ENCODE assay signal across 12 cellular contexts in genomic region chr1:23854568-23854967, GRCh38. TPM values are rescaled to one million over a fixed set of nuclear protein-coding genes. Genes with fewer than 3 reads are reported as not detected.
DNase-seq lines count a peak whose midpoint lies in the region; ATAC-seq, FAIRE-seq and TF ChIP-seq lines count a peak whose summit lies in the region.
"Had no signal": no experiment of that assay in that cellular context is flagged by ENCODE, and none has a peak within 500 bp of the region (broad histone marks: within the 10 kb centered on the region; RNA-seq: fewer than 3 reads in every experiment).

No MANE protein-coding gene starts in this region.

- no peak overlapping the region for H3K27ac ChIP-seq in right atrium auricular region
- no peak overlapping the region for H3K27ac ChIP-seq in psoas muscle
- H3K27ac ChIP-seq in spleen, result no peak overlapping the region

- 18 to 27% (median 24%) methylated on average over 2 of the region's 2 CpGs for WGBS in psoas muscle, 3 donors
- 35 to 55% (median 46%) methylated on average over 2 of the region's 2 CpGs for WGBS in spleen, 5 donors

- ATAC-seq in Right ventricle myocardium superior (ENCODE audit: poor library complexity) (peak; percentile 66), psoas muscle (peak in 3 of 4 donors; percentile 75 to 85 (median 75)), HG03432 (IDR thresholded peaks at IDR 0.05; ENCODE audit: unreplicated experiment) (no peak), HG03354 (IDR thresholded peaks at IDR 0.05; ENCODE audit: poor library complexity, severe bottlenecking, unreplicated experiment) (no peak)
- ATAC-seq: naive thymus-derived CD4-positive, alpha-beta T cell had no signal

- no peak overlapping the region for H3K4me3 ChIP-seq in right atrium auricular region
- no peak overlapping the region for H3K4me3 ChIP-seq in bronchial epithelial cell (ENCODE audit: low read depth, low read length)
- H3K4me3 ChIP-seq in psoas muscle, result no peak overlapping the region
- H3K4me3 ChIP-seq in spleen, result no peak overlapping the region

- H3K9me3 ChIP-seq in right atrium auricular region (no peaks in the 10 kb centered on the region), psoas muscle (no peaks in the 10 kb centered on the region), spleen (no peaks in the 10 kb centered on the region)

- H3K36me3 ChIP-seq in right atrium auricular region, result peaks cover 28% of the 10 kb centered on the region
- H3K36me3 ChIP-seq in bronchial epithelial cell (ENCODE audit: control insufficient read depth, insufficient read depth, low read length), result no peaks in the 10 kb centered on the region
- peaks cover 4 to 44% of the 10 kb centered on the region in 2 donors for H3K36me3 ChIP-seq in psoas muscle (ENCODE audit: insufficient read depth in 1 of 2, low read depth in 1 of 2)
- peaks cover 0 to 76% (median 31%) of the 10 kb centered on the region in 6 donors for H3K36me3 ChIP-seq in spleen

- peak in 1 of 2 donors; percentile 38 for TF ChIP-seq CTCF in right atrium auricular region (IDR thresholded peaks at IDR 0.05)
- no peak for TF ChIP-seq CTCF in bronchial epithelial cell (IDR thresholded peaks at IDR 0.05; ENCODE audit: insufficient read depth, low read length, severe bottlenecking)
- TF ChIP-seq CTCF in psoas muscle (IDR thresholded peaks at IDR 0.05), result peak; percentile 36
- TF ChIP-seq CTCF in spleen (IDR thresholded peaks at IDR 0.05 in 8 of 11, conservative IDR thresholded peaks at IDR 0.05 in 3 of 11), result peak in 1 of 11 experiments; percentile 15

- FAIRE-seq in bronchial epithelial cell (lab: Jason Lieb, UNC), result peak; percentile 52

- DNase-seq in Right ventricle myocardium superior (no peak), right atrium auricular region (ENCODE audit: low spot score) (no peak), LHCN-M2 (ENCODE audit: low read depth) (peak; percentile 12), bronchial epithelial cell (ENCODE audit: low read depth) (no peak), psoas muscle (no peak), spleen (no peak)
- DNase-seq: activated CD8-positive, alpha-beta memory T cell treated with anti-CD3 and anti-CD28 coated beads for 24 hours; aorta had no signal

- no peaks in the 10 kb centered on the region for H3K4me1 ChIP-seq in right atrium auricular region
- H3K4me1 ChIP-seq in psoas muscle, result no peaks in the 10 kb centered on the region
- peaks cover 0 to 4% (median 0%) of the 10 kb centered on the region in 6 donors for H3K4me1 ChIP-seq in spleen

- intact Hi-C loops in Right ventricle myocardium superior (cut with DNase I), result no loop called here
- intact Hi-C loops in psoas muscle (cut with DNase I), result loop anchor here (2.0 kb wide), 1 partner anchor 44 kb away; no protein-coding TSS in a partner anchor
- intact Hi-C loops in spleen (cut with DNase I; ENCODE audit: low total_unique reads), result no loop called here

- no peaks in the 10 kb centered on the region for H3K27me3 ChIP-seq in right atrium auricular region
- no peaks in the 10 kb centered on the region for H3K27me3 ChIP-seq in bronchial epithelial cell (ENCODE audit: control insufficient read depth, insufficient read depth, low read length)
- no peaks in the 10 kb centered on the region for H3K27me3 ChIP-seq in psoas muscle (ENCODE audit: insufficient read depth in 3 of 3, low read length in 2 of 3)
- no peaks in the 10 kb centered on the region for H3K27me3 ChIP-seq in spleen (replicated peaks in 1 of 7)

- no peak for TF ChIP-seq POLR2A in spleen (IDR thresholded peaks at IDR 0.05)

RNA-seq across cellular contexts. Expression of gene FUCA1, which starts 13.5 kb away (rescaled TPM):
- total RNA-seq in Right ventricle myocardium superior (12.3 TPM), right atrium auricular region (10 to 100 TPM; 17.0 to 21.0 TPM), LHCN-M2 (2014; rRNA removed) (17.7 and 20.6 TPM in 2 replicates), bronchial epithelial cell (21.1 and 24.7 TPM in 2 replicates), psoas muscle (10 to 100 TPM in 1 of 4 donors, 1 to 10 TPM in 3; 8.2 to 12.5 (median 8.8) TPM), spleen (100 to 1,000 TPM in 1 of 7 donors, 10 to 100 TPM in 6; 51.9 to 106 (median 78.8) TPM)
- polyA plus RNA-seq in LHCN-M2 (2012), result 10.0 TPM
- polyA plus RNA-seq in psoas muscle (10 to 100 TPM in 1 of 3 donors, 1 to 10 TPM in 2; 5.9 to 17.3 (median 9.2) TPM), spleen (10 to 100 TPM; 36.3 to 62.6 (median 40.8) TPM)

RNA-seq across cellular contexts. Expression of gene HMGCL, which starts 29.3 kb away (rescaled TPM):
- total RNA-seq in Right ventricle myocardium superior (34.3 TPM), right atrium auricular region (10 to 100 TPM; 22.4 to 26.3 TPM), LHCN-M2 (2014; rRNA removed) (34.1 and 40.2 TPM in 2 replicates), bronchial epithelial cell (46.6 and 69.9 TPM in 2 replicates), psoas muscle (10 to 100 TPM; 27.2 to 55.4 (median 35.4) TPM), spleen (10 to 100 TPM; 26.5 to 42.3 (median 35.5) TPM)
- polyA plus RNA-seq in LHCN-M2 (2012), result 41.2 TPM
- polyA plus RNA-seq in psoas muscle (10 to 100 TPM; 19.6 to 38.4 (median 25.0) TPM), spleen (10 to 100 TPM; 28.4 to 40.5 (median 32.6) TPM)

RNA-seq across cellular contexts. Expression of gene GALE, which starts 54.0 kb away (rescaled TPM):
- total RNA-seq in Right ventricle myocardium superior (5.3 TPM), right atrium auricular region (1 to 10 TPM; 5.5 to 8.8 TPM), LHCN-M2 (2014; rRNA removed) (65.3 and 67.6 TPM in 2 replicates), bronchial epithelial cell (108 and 130 TPM in 2 replicates), psoas muscle (1 to 10 TPM; 6.4 to 7.7 (median 6.9) TPM), spleen (10 to 100 TPM; 19.0 to 47.1 (median 35.1) TPM)
- 42.5 TPM for polyA plus RNA-seq in LHCN-M2 (2012)
- polyA plus RNA-seq in psoas muscle (10 to 100 TPM in 2 of 3 donors, 1 to 10 TPM in 1; 8.5 to 69.9 (median 11.2) TPM), spleen (10 to 100 TPM; 19.7 to 42.2 (median 23.8) TPM)

RNA-seq across cellular contexts. Expression of gene CNR2, which starts 58.6 kb away (rescaled TPM):
- total RNA-seq in Right ventricle myocardium superior (not detected), right atrium auricular region (under 1 TPM in 1 of 2 donors, not detected in 1; 0.04 TPM), LHCN-M2 (2014; rRNA removed) (under 0.01 TPM in 1 of 2 replicates, not detected in the other), bronchial epithelial cell (not detected in 2 replicates), psoas muscle (under 1 TPM in 1 of 4 donors, not detected in 3; 0.08 TPM), spleen (10 to 100 TPM; 15.0 to 23.4 (median 18.2) TPM)
- not detected for polyA plus RNA-seq in LHCN-M2 (2012)
- polyA plus RNA-seq in psoas muscle (under 1 TPM in 2 of 3 donors, not detected in 1; 0.01 to 0.13 TPM), spleen (10 to 100 TPM; 18.2 to 26.6 (median 22.3) TPM)
- total RNA-seq: ureter had no signal

Comparison
In these comparisons a context has a peak if more than half of its experiments do, and no peak if none do; other contexts are left out.
1. ATAC-seq: peak in Right ventricle myocardium superior (single experiment) and psoas muscle (3 of 4); none in HG03432 (single experiment) and HG03354 (single experiment).
2. intact Hi-C loops: an anchor here in psoas muscle (2.0 kb wide); none called in Right ventricle myocardium superior and spleen.